8 cellular contexts compared by ENCODE assay signal in the genomic region with DNA sequence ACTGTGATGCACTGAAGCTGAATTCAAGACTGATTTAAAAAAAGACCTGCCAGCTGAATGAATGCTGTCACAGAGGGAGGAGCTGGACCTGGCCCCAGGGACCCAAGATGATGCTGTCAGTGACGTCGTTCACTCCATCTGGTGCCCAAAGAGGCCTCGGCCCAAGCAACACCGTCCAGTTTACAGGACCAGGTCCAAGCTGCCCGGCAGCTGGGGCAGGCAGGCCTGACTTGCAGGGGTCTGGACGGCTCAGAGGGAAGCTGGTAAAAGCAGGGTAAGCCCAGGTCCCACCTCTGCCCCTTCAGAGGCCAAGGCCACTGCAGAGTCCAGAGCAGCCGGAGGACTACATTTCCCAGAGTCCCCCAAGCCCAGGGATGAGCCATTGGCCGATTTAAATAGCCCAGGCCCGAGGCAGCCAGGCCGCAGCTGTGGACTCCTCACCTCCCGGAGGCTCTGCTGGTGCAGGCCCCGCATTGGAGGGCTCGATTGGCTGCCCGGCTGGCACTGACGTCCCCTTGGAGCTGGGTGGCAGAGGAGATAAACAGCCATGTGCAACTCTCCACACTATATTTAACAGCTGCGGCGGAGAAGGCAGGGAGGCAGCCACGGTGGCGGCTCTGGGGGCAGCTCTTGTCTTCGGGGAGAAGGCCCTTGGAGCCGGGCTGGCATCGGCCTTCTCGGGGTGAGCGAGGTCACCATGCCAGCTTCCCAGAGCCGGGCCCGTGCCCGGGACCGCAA. TPM values are rescaled to one million over a fixed set of nuclear protein-coding genes. Genes with fewer than 3 reads are reported as not detected.
DNase-seq lines count a peak whose midpoint lies in the region; ATAC-seq lines count a peak whose summit lies in the region.

A gene (plus strand): TSS at position 423 of the 738 bp plus-strand sequence. CDS start 275 bp downstream, at position 698.

- no peaks in the 10 kb centered on the region for H3K36me3 ChIP-seq in BLaER1
- no peaks in the 10 kb centered on the region for H3K36me3 ChIP-seq in MG63
- peaks cover 0 to 3% of the 10 kb centered on the region in 2 donors for H3K36me3 ChIP-seq in stomach smooth muscle (ENCODE audit: control insufficient read depth in 2 of 2, insufficient read depth in 2 of 2, low read length in 2 of 2)

- DNase-seq in MG63 (peak; percentile 79), cerebellar cortex (ENCODE audit: low spot score) (peak; percentile 95), cortex of kidney (lab: John Stamatoyannopoulos, UW) (no peak)

- H3K4me2 ChIP-seq in BLaER1, result peak within 1 kb of the TSS; percentile 96

- H3K9ac ChIP-seq in BLaER1, result peak within 1 kb of the TSS; percentile 78
- H3K9ac ChIP-seq in stomach smooth muscle (ENCODE audit: low read length in 2 of 2), result peak within 1 kb of the TSS; percentile 70 to 80

- peak within 1 kb of the TSS; percentile 86 for H3K27ac ChIP-seq in BLaER1
- peak within 1 kb of the TSS; percentile 87 for H3K27ac ChIP-seq in layer of hippocampus (ENCODE audit: low read depth, low read length)
- H3K27ac ChIP-seq in stomach smooth muscle (ENCODE audit: low read length), result peak within 1 kb of the TSS; percentile 37

- peaks cover 5% of the 10 kb centered on the region; the same call in 1 of the 2 replicates for H3K27me3 ChIP-seq in BLaER1
- H3K27me3 ChIP-seq in MG63, result no peaks in the 10 kb centered on the region
- H3K27me3 ChIP-seq in layer of hippocampus (ENCODE audit: control insufficient read depth, insufficient read depth, low read length), result no peaks in the 10 kb centered on the region
- no peaks in the 10 kb centered on the region for H3K27me3 ChIP-seq in stomach smooth muscle (ENCODE audit: control insufficient read depth in 1 of 2, insufficient read depth in 2 of 2, low read length in 2 of 2)

- H3K4me1 ChIP-seq in BLaER1 (peaks cover 54% of the 10 kb centered on the region), stomach smooth muscle (ENCODE audit: control insufficient read depth, insufficient read depth, low read length) (peaks cover 21% of the 10 kb centered on the region)

- peaks cover 13% of the 10 kb centered on the region for H4K20me1 ChIP-seq in BLaER1

- ATAC-seq in GM18517 (IDR thresholded peaks at IDR 0.05; ENCODE audit: unreplicated experiment), result no peak
- ATAC-seq in HG02623 (IDR thresholded peaks at IDR 0.05; ENCODE audit: unreplicated experiment), result no peak

- H3K4me3 ChIP-seq in BLaER1 (peak within 1 kb of the TSS; percentile 62), MG63 (peak within 1 kb of the TSS; percentile 56), stomach smooth muscle (ENCODE audit: low read length in 2 of 2) (peak within 1 kb of the TSS; percentile 65 to 81)

- no peaks in the 10 kb centered on the region for H3K9me3 ChIP-seq in BLaER1
- H3K9me3 ChIP-seq in MG63, result no peaks in the 10 kb centered on the region
- H3K9me3 ChIP-seq in stomach smooth muscle (ENCODE audit: control insufficient read depth in 2 of 2, low read length in 2 of 2), result no peaks in the 10 kb centered on the region

RNA-seq across cellular contexts. Expression of the gene that starts here (rescaled TPM):
- total RNA-seq in MG63 (2014; rRNA removed; shearing (Covaris generic); ENCODE audit: low replicate concordance), result 8.1 and 16.3 TPM in 2 replicates

Comparison
In these comparisons a context has a peak if more than half of its experiments do, and no peak if none do; other contexts are left out.
1. H3K27ac ChIP-seq: peak in every context shown above with its lines; median percentile 87 in layer of hippocampus; 86 in BLaER1; 37 in stomach smooth muscle.